Comparison of ENCODE assay signal across 12 cellular contexts in genomic region chr4:95637047-95637600, GRCh38.
A peak's percentile ranks its signal among the peaks of the same experiment; 100 is the strongest.
DNase-seq lines count a peak whose midpoint lies in the region; ATAC-seq and TF ChIP-seq lines count a peak whose summit lies in the region.
"Had no signal": no experiment of that assay in that cellular context is flagged by ENCODE, and none has a peak within 500 bp of the region (broad histone marks: within the 10 kb centered on the region; RNA-seq: fewer than 3 reads in every experiment).

No MANE protein-coding gene starts in this region.

- peaks cover 11% of the 10 kb centered on the region for H3K4me1 Mint-ChIP-seq in nephron progenitor cell

- no TSS peak for BruUV-seq in Panc1 (replicated peaks; lab: Mats Ljungman, UMichigan)

- H3K27ac ChIP-seq in Panc1 (ENCODE audit: low read length) = no peak overlapping the region

- no peak for ATAC-seq in Panc1
- no peak for ATAC-seq in GM21737 (IDR thresholded peaks at IDR 0.05; ENCODE audit: unreplicated experiment)
- no peak for ATAC-seq in HG03521 (IDR thresholded peaks at IDR 0.05; ENCODE audit: unreplicated experiment)

- no peaks in the 10 kb centered on the region for H3K36me3 ChIP-seq in Panc1 (ENCODE audit: control insufficient read depth, insufficient read depth, low read length)

- H3K4me3 Mint-ChIP-seq in nephron progenitor cell = no peak overlapping the region
- H3K4me3 Mint-ChIP-seq: activated T-helper 1 cell treated with anti-CD3 and anti-CD28 coated beads, Interleukin-12 subunit alpha, Interleukin-12 subunit beta, Interleukin-2, Interleukin-4 antibody, amounts not matched to agents 30 ng/mL and 10 ng/mL and 1 ng/mL, durations not matched to agents 14 hours and 24 hours and 36 hours; HFFc6; T-helper 1 cell treated with Interleukin-12 subunit alpha and Interleukin-12 subunit beta and Interleukin-4 antibody, amounts not matched to agents 30 μg/mL and 1 μg/mL, for 36 hours had no signal

- POLR2A ChIA-PET in Panc1 (lab: Charles Lee) = no interaction called here

- no peak overlapping the region for H3K27ac Mint-ChIP-seq in nephron progenitor cell
- H3K27ac Mint-ChIP-seq: activated T-helper 1 cell treated with anti-CD3 and anti-CD28 coated beads, Interleukin-12 subunit alpha, Interleukin-12 subunit beta, Interleukin-2, Interleukin-4 antibody, amounts not matched to agents 30 ng/mL and 10 ng/mL and 1 ng/mL, durations not matched to agents 14 hours and 24 hours and 36 hours; HFFc6; T-helper 1 cell treated with Interleukin-12 subunit alpha and Interleukin-12 subunit beta and Interleukin-4 antibody, amounts not matched to agents 30 μg/mL and 1 μg/mL, for 36 hours had no signal

- no peaks in the 10 kb centered on the region for H3K27me3 Mint-ChIP-seq in nephron progenitor cell (ENCODE audit: low read depth, poor library complexity)

- H3K27me3 ChIP-seq in Panc1 (ENCODE audit: control insufficient read depth, insufficient read depth, low read length) = no peaks in the 10 kb centered on the region

- H3K9me3 ChIP-seq in Panc1 (ENCODE audit: control insufficient read depth, insufficient read depth, low read depth, low read length) = no peaks in the 10 kb centered on the region

- DNase-seq in H4 (ENCODE audit: low spot score) (peak; percentile 7), Panc1 (ENCODE audit: low read depth, low spot score) (no peak), epithelial cell of proximal tubule (ENCODE audit: low read depth) (no peak), nephron progenitor cell (peak; percentile 3), mesenteric fat pad (ENCODE audit: low spot score) (no peak), SHP77 treated with DMSO at 0.1 percent for 48 hours (lab: John Stamatoyannopoulos, UW) (no peak)
- DNase-seq: HFFc6, NCI-H2081 had no signal

- H3K4me1 ChIP-seq in Panc1 (ENCODE audit: control insufficient read depth, insufficient read depth, low read length) = no peaks in the 10 kb centered on the region

- H3K9me3 Mint-ChIP-seq in nephron progenitor cell = no peaks in the 10 kb centered on the region
- H3K9me3 Mint-ChIP-seq: activated T-helper 1 cell treated with anti-CD3 and anti-CD28 coated beads, Interleukin-12 subunit alpha, Interleukin-12 subunit beta, Interleukin-2, Interleukin-4 antibody, amounts not matched to agents 30 ng/mL and 10 ng/mL and 1 ng/mL, durations not matched to agents 14 hours and 24 hours and 36 hours; T-helper 1 cell treated with Interleukin-12 subunit alpha and Interleukin-12 subunit beta and Interleukin-4 antibody, amounts not matched to agents 30 μg/mL and 1 μg/mL, for 36 hours had no signal

- H3K4me3 ChIP-seq in Panc1 (ENCODE audit: low read depth in 2 of 2, low read length in 2 of 2) = no peak overlapping the region
- H3K4me3 ChIP-seq in epithelial cell of proximal tubule (ENCODE audit: low read depth, low read length) = no peak overlapping the region

- CTCF ChIA-PET in Panc1 (lab: Charles Lee) = no interaction called here

- no peaks in the 10 kb centered on the region for H3K36me3 Mint-ChIP-seq in nephron progenitor cell (ENCODE audit: low read depth)

- TF ChIP-seq CTCF in Panc1 (IDR thresholded peaks at IDR 0.05) (peak; percentile 32; the same call in 1 of the 2 replicates), epithelial cell of proximal tubule (conservative IDR thresholded peaks at IDR 0.05; ENCODE audit: low read depth, low read length) (peak; percentile 70), nephron progenitor cell (IDR thresholded peaks at IDR 0.05) (peak; percentile 30)

- in situ Hi-C loops in Panc1 (cut with HindIII; ENCODE audit: low pct_unique_long_range_greater_than_20kb, low sequenced_read_pairs) = no loop called here

- intact Hi-C loops in Panc1 (cut with micrococcal nuclease; ENCODE audit: unreplicated experiment) = no loop called here

Comparison
In these comparisons a context has a peak if more than half of its experiments do, and no peak if none do; other contexts are left out.
1. DNase-seq: peak in H4 (single experiment) and nephron progenitor cell (single experiment); none in Panc1 (single experiment), epithelial cell of proximal tubule (single experiment), mesenteric fat pad (single experiment) and SHP77 treated with DMSO at 0.1 percent for 48 hours (single experiment).
2. Peak in every context shown above with its lines, with median percentiles within 50 percentile points of each other: CTCF ChIP-seq.